In the genomic region with DNA sequence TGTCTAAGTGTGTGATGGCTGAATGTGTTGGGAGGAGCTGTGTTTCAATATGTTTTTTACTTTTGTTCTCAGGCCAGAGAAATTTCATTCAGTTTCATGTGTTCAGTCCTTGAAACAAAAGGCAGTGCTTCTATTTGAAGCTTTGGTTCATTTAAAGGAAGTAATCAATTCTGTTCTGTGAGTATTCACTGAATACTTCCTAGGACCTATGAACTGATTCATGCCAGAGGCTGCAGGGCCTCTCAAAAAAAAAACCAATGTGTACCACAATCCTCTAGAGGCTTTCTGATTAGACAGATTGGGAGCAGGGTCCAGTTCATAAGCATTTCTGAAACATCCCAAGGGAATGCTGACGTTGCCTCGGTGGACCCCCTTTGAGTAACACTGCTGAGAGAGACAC, we compare ENCODE assay signal across 13 cellular contexts. TPM values are rescaled to one million over a fixed set of nuclear protein-coding genes. Genes with fewer than 3 reads are reported as not detected.
A peak's percentile ranks its signal among the peaks of the same experiment; 100 is the strongest.
DNase-seq lines count a peak whose midpoint lies in the region; ATAC-seq lines count a peak whose summit lies in the region.
"Had no signal": no experiment of that assay in that cellular context is flagged by ENCODE, and none has a peak within 500 bp of the region (broad histone marks: within the 10 kb centered on the region; RNA-seq: fewer than 3 reads in every experiment).

No MANE protein-coding gene starts in this region.

- intact Hi-C loops in aorta (cut with DNase I): no loop called here

- H3K4me1 ChIP-seq in BLaER1 (peaks cover 44% of the 10 kb centered on the region), SJCRH30 (no peaks in the 10 kb centered on the region), aorta (ENCODE audit: control insufficient read depth in 1 of 2, insufficient read depth in 2 of 2, low read length in 2 of 2) (no peaks in the 10 kb centered on the region)
- H3K4me1 ChIP-seq: adrenal gland had no signal

- H3K27me3 ChIP-seq in BLaER1 (no peaks in the 10 kb centered on the region; the same call in 1 of the 2 replicates), SJCRH30 (no peaks in the 10 kb centered on the region), aorta (ENCODE audit: control insufficient read depth in 1 of 2, insufficient read depth in 2 of 2, low read length in 1 of 2) (no peaks in the 10 kb centered on the region)
- H3K27me3 ChIP-seq: adrenal gland had no signal

- no peak overlapping the region for H3K27ac ChIP-seq in BLaER1
- H3K27ac ChIP-seq in KOPT-K1 (ENCODE audit: low read depth, low read length, poor library complexity, severe bottlenecking): peak overlapping the region; percentile 88
- H3K27ac ChIP-seq in SJCRH30: no peak overlapping the region
- no peak overlapping the region for H3K27ac ChIP-seq in aorta (ENCODE audit: low read depth in 1 of 2, low read length in 2 of 2)

- WGBS in aorta, 2 donors: 64 to 70% methylated on average over 2 of the region's 2 CpGs

- DNase-seq in SJCRH30 (no peak), aorta (no peak), NCI-H2196 (lab: John Stamatoyannopoulos, UW; ENCODE audit: unreplicated experiment) (no peak), middle frontal gyrus (ENCODE audit: extremely low spot score, low spot score) (no peak)
- DNase-seq: activated CD4-positive, alpha-beta T cell treated with anti-CD3 and anti-CD28 coated beads, Interleukin-2, amount 10 ng/mL, durations not matched to agents 7 days and 5 days; adrenal gland; GF-D8; naive thymus-derived CD4-positive, alpha-beta T cell; stimulated activated naive CD4-positive, alpha-beta T cell had no signal

- no peaks in the 10 kb centered on the region for H3K36me3 ChIP-seq in BLaER1
- H3K36me3 ChIP-seq in KOPT-K1 (ENCODE audit: insufficient read depth, low read length): no peaks in the 10 kb centered on the region
- no peaks in the 10 kb centered on the region for H3K36me3 ChIP-seq in SJCRH30
- H3K36me3 ChIP-seq in aorta (ENCODE audit: control insufficient read depth in 1 of 2, insufficient read depth in 2 of 2, low read length in 1 of 2): no peaks in the 10 kb centered on the region
- H3K36me3 ChIP-seq: adrenal gland had no signal

- H3K4me3 ChIP-seq in BLaER1 (no peak overlapping the region), SJCRH30 (no peak overlapping the region), aorta (ENCODE audit: low read length in 2 of 2) (no peak overlapping the region)
- H3K4me3 ChIP-seq: adrenal gland had no signal

- peak; percentile 14 for ATAC-seq in GM19328 (IDR thresholded peaks at IDR 0.05; ENCODE audit: unreplicated experiment)
- peak; percentile 34 for ATAC-seq in HG02852 (IDR thresholded peaks at IDR 0.05; ENCODE audit: unreplicated experiment)
- no peak for ATAC-seq in aorta (ENCODE audit: low FRiP score)

- H3K9me3 ChIP-seq in BLaER1: 0 out of 2 replicates have a peak, but pooled peaks cover 7% of the 10 kb centered on the region
- H3K9me3 ChIP-seq in KOPT-K1 (ENCODE audit: insufficient read depth, low read length, poor library complexity, severe bottlenecking): peaks cover 8% of the 10 kb centered on the region
- H3K9me3 ChIP-seq in SJCRH30 (replicated peaks): no peaks in the 10 kb centered on the region
- peaks cover 6% of the 10 kb centered on the region for H3K9me3 ChIP-seq in aorta (ENCODE audit: control insufficient read depth, low read length)
- H3K9me3 ChIP-seq: adrenal gland had no signal

- H3K4me2 ChIP-seq in BLaER1: peak overlapping the region; percentile 74

- H3K9ac ChIP-seq in BLaER1: no peak overlapping the region

- H4K20me1 ChIP-seq in BLaER1: no peaks in the 10 kb centered on the region

RNA-seq across cellular contexts. Expression of gene F13A1, which starts 12.4 kb away (rescaled TPM):
- 2.5 and 2.6 TPM in 2 replicates for total RNA-seq in SJCRH30 (2014; rRNA removed; shearing (Covaris generic))
- 100 to 1,000 TPM; 160 to 421 TPM for total RNA-seq in aorta
- polyA plus RNA-seq in aorta: 10 to 100 TPM; 16.8 to 84.6 TPM
- total RNA-seq: activated CD4-positive, alpha-beta T cell treated with anti-CD3 and anti-CD28 coated beads, Interleukin-2, amount 10 ng/mL, durations not matched to agents 7 days and 5 days had no signal

Comparison
In these comparisons a context has a peak if more than half of its experiments do, and no peak if none do; other contexts are left out.
1. RNA of gene F13A1, which starts 12.4 kb away (total RNA-seq): 160 to 421 TPM in aorta; 2.5 to 2.6 TPM in SJCRH30; every median in the first group is over 10 times any median in the second.